1 cellular context compared by ENCODE assay signal in the genomic region with DNA sequence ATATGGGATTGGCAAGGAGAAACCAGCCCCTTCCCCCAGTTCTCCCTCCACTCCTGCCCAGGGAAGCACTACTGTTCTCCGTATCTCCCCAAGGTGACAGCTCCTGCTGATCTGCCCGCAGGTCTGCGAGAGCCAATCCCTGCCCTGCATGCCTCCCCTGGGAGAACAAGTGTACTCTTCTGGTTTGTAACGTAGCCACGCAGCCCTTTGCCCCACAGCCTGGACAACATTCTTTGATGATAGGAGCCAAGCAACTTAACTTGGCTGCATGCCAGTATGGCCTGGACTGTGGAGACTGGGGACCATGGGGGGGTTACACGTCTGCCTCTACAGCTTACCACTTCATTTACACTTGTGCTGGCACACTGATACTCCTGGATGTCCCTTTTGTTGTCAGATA.
TF ChIP-seq lines count a peak whose summit lies in the region.

No MANE protein-coding gene starts in this region.

TF ChIP-seq in HepG2, 621 proteins besides CTCF, POLR2A, EP300 and RAD21 (continued from another document and continues in another):
- TF ChIP-seq, protein P1, sequence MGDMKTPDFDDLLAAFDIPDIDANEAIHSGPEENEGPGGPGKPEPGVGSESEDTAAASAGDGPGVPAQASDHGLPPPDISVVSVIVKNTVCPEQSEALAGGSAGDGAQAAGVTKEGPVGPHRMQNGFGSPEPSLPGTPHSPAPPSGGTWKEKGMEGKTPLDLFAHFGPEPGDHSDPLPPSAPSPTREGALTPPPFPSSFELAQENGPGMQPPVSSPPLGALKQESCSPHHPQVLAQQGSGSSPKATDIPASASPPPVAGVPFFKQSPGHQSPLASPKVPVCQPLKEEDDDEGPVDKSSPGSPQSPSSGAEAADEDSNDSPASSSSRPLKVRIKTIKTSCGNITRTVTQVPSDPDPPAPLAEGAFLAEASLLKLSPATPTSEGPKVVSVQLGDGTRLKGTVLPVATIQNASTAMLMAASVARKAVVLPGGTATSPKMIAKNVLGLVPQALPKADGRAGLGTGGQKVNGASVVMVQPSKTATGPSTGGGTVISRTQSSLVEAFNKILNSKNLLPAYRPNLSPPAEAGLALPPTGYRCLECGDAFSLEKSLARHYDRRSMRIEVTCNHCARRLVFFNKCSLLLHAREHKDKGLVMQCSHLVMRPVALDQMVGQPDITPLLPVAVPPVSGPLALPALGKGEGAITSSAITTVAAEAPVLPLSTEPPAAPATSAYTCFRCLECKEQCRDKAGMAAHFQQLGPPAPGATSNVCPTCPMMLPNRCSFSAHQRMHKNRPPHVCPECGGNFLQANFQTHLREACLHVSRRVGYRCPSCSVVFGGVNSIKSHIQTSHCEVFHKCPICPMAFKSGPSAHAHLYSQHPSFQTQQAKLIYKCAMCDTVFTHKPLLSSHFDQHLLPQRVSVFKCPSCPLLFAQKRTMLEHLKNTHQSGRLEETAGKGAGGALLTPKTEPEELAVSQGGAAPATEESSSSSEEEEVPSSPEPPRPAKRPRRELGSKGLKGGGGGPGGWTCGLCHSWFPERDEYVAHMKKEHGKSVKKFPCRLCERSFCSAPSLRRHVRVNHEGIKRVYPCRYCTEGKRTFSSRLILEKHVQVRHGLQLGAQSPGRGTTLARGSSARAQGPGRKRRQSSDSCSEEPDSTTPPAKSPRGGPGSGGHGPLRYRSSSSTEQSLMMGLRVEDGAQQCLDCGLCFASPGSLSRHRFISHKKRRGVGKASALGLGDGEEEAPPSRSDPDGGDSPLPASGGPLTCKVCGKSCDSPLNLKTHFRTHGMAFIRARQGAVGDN (CRISPR knock-in tag; IDR thresholded peaks at IDR 0.05) = peak; percentile 71
- 0 out of 2 replicates have a peak, but pooled peaks have one; percentile 16 for TF ChIP-seq TFE3 (CRISPR knock-in tag; IDR thresholded peaks at IDR 0.05)
- 0 out of 2 replicates have a peak, but pooled peaks have one; percentile 10 for TF ChIP-seq MNT (IDR thresholded peaks at IDR 0.05)
- no peak for TF ChIP-seq ZNF414 (CRISPR knock-in tag; IDR thresholded peaks at IDR 0.05)
- TF ChIP-seq DPF2 (CRISPR knock-in tag; IDR thresholded peaks at IDR 0.05; ENCODE audit: borderline replicate concordance, low read depth) = peak; percentile 44; the same call in 1 of the 2 replicates
- peak; percentile 69 for TF ChIP-seq TCF7 (IDR thresholded peaks at IDR 0.05; ENCODE audit: low read depth)
- no peak for TF ChIP-seq YEATS4 (CRISPR knock-in tag; IDR thresholded peaks at IDR 0.05; ENCODE audit: borderline replicate concordance)
- no peak for TF ChIP-seq HHEX (CRISPR knock-in tag; IDR thresholded peaks at IDR 0.05)
- TF ChIP-seq YEATS2 (CRISPR knock-in tag; IDR thresholded peaks at IDR 0.05; ENCODE audit: borderline replicate concordance) = 0 out of 2 replicates have a peak, but pooled peaks have one; percentile 29
- TF ChIP-seq HNRNPLL (IDR thresholded peaks at IDR 0.05; ENCODE audit: low read depth, low read length, poor library complexity, severe bottlenecking) = peak; percentile 25
- no peak for TF ChIP-seq ZNF18 (CRISPR knock-in tag; IDR thresholded peaks at IDR 0.05; ENCODE audit: insufficient replicate concordance)
- no peak for TF ChIP-seq SP2 (CRISPR knock-in tag; IDR thresholded peaks at IDR 0.05)
- no peak for TF ChIP-seq ZSCAN22 (CRISPR knock-in tag; IDR thresholded peaks at IDR 0.05)
- 0 out of 2 replicates have a peak, but pooled peaks have one; percentile 32 for TF ChIP-seq BCL6 (CRISPR knock-in tag; IDR thresholded peaks at IDR 0.05)
- no peak for TF ChIP-seq ZNF138 (CRISPR knock-in tag; IDR thresholded peaks at IDR 0.05; ENCODE audit: low read depth)
- no peak for TF ChIP-seq ZNF563 (CRISPR knock-in tag; IDR thresholded peaks at IDR 0.05)
- peak; percentile 32; the same call in 1 of the 2 replicates for TF ChIP-seq MIER3 (CRISPR knock-in tag; IDR thresholded peaks at IDR 0.05; ENCODE audit: borderline replicate concordance)
- peak; percentile 42; the same call in 1 of the 2 replicates for TF ChIP-seq NFYB (CRISPR knock-in tag; IDR thresholded peaks at IDR 0.05)
- TF ChIP-seq HBP1 (CRISPR knock-in tag; IDR thresholded peaks at IDR 0.05; ENCODE audit: low read depth) = 0 out of 2 replicates have a peak, but pooled peaks have one; percentile 65
- no peak for TF ChIP-seq ZNF33B (CRISPR knock-in tag; IDR thresholded peaks at IDR 0.05)
- TF ChIP-seq DMAP1 (CRISPR knock-in tag; IDR thresholded peaks at IDR 0.05) = 0 out of 2 replicates have a peak, but pooled peaks have one; percentile 44
- TF ChIP-seq HDAC2 (CRISPR knock-in tag; IDR thresholded peaks at IDR 0.05) = peak; percentile 65
- TF ChIP-seq, protein P2, sequence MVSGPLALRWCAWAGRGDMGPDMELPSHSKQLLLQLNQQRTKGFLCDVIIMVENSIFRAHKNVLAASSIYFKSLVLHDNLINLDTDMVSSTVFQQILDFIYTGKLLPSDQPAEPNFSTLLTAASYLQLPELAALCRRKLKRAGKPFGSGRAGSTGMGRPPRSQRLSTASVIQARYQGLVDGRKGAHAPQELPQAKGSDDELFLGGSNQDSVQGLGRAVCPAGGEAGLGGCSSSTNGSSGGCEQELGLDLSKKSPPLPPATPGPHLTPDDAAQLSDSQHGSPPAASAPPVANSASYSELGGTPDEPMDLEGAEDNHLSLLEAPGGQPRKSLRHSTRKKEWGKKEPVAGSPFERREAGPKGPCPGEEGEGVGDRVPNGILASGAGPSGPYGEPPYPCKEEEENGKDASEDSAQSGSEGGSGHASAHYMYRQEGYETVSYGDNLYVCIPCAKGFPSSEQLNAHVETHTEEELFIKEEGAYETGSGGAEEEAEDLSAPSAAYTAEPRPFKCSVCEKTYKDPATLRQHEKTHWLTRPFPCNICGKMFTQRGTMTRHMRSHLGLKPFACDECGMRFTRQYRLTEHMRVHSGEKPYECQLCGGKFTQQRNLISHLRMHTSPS (CRISPR knock-in tag; IDR thresholded peaks at IDR 0.05; ENCODE audit: low read depth) = peak; percentile 63; the same call in 1 of the 2 replicates
- TF ChIP-seq ZNF331 (CRISPR knock-in tag; IDR thresholded peaks at IDR 0.05) = peak; percentile 67
- peak; percentile 43; the same call in 1 of the 2 replicates for TF ChIP-seq MXD4 (CRISPR knock-in tag; IDR thresholded peaks at IDR 0.05)
- TF ChIP-seq ZNF235 (CRISPR knock-in tag; IDR thresholded peaks at IDR 0.05; ENCODE audit: borderline replicate concordance) = no peak
- 0 out of 2 replicates have a peak, but pooled peaks have one; percentile 30 for TF ChIP-seq NCOA2 (CRISPR knock-in tag; IDR thresholded peaks at IDR 0.05)
- peak; percentile 87 for TF ChIP-seq TEAD3 (CRISPR knock-in tag; optimal IDR thresholded peaks at IDR 0.05; ENCODE audit: borderline replicate concordance)
- TF ChIP-seq ZBTB38 (CRISPR knock-in tag; IDR thresholded peaks at IDR 0.05) = peak; percentile 79
- TF ChIP-seq ZNF572 (CRISPR knock-in tag; IDR thresholded peaks at IDR 0.05) = no peak
- no peak for TF ChIP-seq ZFP1 (CRISPR knock-in tag; IDR thresholded peaks at IDR 0.05)
- peak; percentile 60 for TF ChIP-seq SOX5 (CRISPR knock-in tag; IDR thresholded peaks at IDR 0.05; ENCODE audit: borderline replicate concordance)
- TF ChIP-seq HNF4A (CRISPR knock-in tag; IDR thresholded peaks at IDR 0.05) = peak; percentile 56
- peak; percentile 22; the same call in 1 of the 2 replicates for TF ChIP-seq EHMT2 (IDR thresholded peaks at IDR 0.05; ENCODE audit: borderline replicate concordance, low read depth, low read length)
- TF ChIP-seq ZNF451 (CRISPR knock-in tag; IDR thresholded peaks at IDR 0.05) = 0 out of 2 replicates have a peak, but pooled peaks have one; percentile 60
- TF ChIP-seq, protein P3, sequence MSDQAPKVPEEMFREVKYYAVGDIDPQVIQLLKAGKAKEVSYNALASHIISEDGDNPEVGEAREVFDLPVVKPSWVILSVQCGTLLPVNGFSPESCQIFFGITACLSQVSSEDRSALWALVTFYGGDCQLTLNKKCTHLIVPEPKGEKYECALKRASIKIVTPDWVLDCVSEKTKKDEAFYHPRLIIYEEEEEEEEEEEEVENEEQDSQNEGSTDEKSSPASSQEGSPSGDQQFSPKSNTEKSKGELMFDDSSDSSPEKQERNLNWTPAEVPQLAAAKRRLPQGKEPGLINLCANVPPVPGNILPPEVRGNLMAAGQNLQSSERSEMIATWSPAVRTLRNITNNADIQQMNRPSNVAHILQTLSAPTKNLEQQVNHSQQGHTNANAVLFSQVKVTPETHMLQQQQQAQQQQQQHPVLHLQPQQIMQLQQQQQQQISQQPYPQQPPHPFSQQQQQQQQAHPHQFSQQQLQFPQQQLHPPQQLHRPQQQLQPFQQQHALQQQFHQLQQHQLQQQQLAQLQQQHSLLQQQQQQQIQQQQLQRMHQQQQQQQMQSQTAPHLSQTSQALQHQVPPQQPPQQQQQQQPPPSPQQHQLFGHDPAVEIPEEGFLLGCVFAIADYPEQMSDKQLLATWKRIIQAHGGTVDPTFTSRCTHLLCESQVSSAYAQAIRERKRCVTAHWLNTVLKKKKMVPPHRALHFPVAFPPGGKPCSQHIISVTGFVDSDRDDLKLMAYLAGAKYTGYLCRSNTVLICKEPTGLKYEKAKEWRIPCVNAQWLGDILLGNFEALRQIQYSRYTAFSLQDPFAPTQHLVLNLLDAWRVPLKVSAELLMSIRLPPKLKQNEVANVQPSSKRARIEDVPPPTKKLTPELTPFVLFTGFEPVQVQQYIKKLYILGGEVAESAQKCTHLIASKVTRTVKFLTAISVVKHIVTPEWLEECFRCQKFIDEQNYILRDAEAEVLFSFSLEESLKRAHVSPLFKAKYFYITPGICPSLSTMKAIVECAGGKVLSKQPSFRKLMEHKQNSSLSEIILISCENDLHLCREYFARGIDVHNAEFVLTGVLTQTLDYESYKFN (CRISPR knock-in tag; conservative IDR thresholded peaks at IDR 0.05) = peak; percentile 76
- TF ChIP-seq SKI (IDR thresholded peaks at IDR 0.05; ENCODE audit: partially characterized antibody) = peak; percentile 42
- TF ChIP-seq NFKBIZ (CRISPR knock-in tag; IDR thresholded peaks at IDR 0.05) = no peak
- TF ChIP-seq SOX13 (IDR thresholded peaks at IDR 0.05) = no peak
- TF ChIP-seq SOX13 (CRISPR knock-in tag; conservative IDR thresholded peaks at IDR 0.05 in 1 of 2, IDR thresholded peaks at IDR 0.05 in 1 of 2) = peak in 1 of 2 experiments; percentile 60; a peak in 2 of 4 replicates
- TF ChIP-seq, protein P4, sequence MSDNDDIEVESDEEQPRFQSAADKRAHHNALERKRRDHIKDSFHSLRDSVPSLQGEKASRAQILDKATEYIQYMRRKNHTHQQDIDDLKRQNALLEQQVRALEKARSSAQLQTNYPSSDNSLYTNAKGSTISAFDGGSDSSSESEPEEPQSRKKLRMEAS (IDR thresholded peaks at IDR 0.05) = peak; percentile 52; the same call in 1 of the 2 replicates
- TF ChIP-seq RCOR2 (CRISPR knock-in tag; IDR thresholded peaks at IDR 0.05) = 0 out of 2 replicates have a peak, but pooled peaks have one; percentile 21
- 0 out of 2 replicates have a peak, but pooled peaks have one; percentile 28 for TF ChIP-seq ZNF614 (CRISPR knock-in tag; IDR thresholded peaks at IDR 0.05; ENCODE audit: borderline replicate concordance)
- TF ChIP-seq SPEN (CRISPR knock-in tag; IDR thresholded peaks at IDR 0.05; ENCODE audit: low read depth) = peak; percentile 65; the same call in 1 of the 2 replicates
- TF ChIP-seq NR2F6 (IDR thresholded peaks at IDR 0.05) = no peak
- peak; percentile 48; the same call in 1 of the 2 replicates for TF ChIP-seq NR2F6 (CRISPR knock-in tag; IDR thresholded peaks at IDR 0.05)
- TF ChIP-seq ELF1 (CRISPR knock-in tag; IDR thresholded peaks at IDR 0.05) = 0 out of 2 replicates have a peak, but pooled peaks have one; percentile 27
- peak; percentile 31 for TF ChIP-seq XRCC5 (optimal IDR thresholded peaks at IDR 0.05; ENCODE audit: low read length)
